Comparison of ENCODE assay signal across 17 cellular contexts in genomic region chr2:127052068-127052770, GRCh38. TPM values are rescaled to one million over a fixed set of nuclear protein-coding genes. Genes with fewer than 3 reads are reported as not detected.
A peak's percentile ranks its signal among the peaks of the same experiment; 100 is the strongest.
DNase-seq lines count a peak whose midpoint lies in the region; ATAC-seq and TF ChIP-seq lines count a peak whose summit lies in the region.
"Had no signal": no experiment of that assay in that cellular context is flagged by ENCODE, and none has a peak within 500 bp of the region (broad histone marks: within the 10 kb centered on the region; RNA-seq: fewer than 3 reads in every experiment).

No MANE protein-coding gene starts in this region.

- no peaks in the 10 kb centered on the region for H3K9me3 ChIP-seq in right atrium auricular region
- H3K9me3 ChIP-seq: body of pancreas had no signal

- H3K27ac ChIP-seq in right atrium auricular region (no peak overlapping the region), temporal lobe (ENCODE audit: low read depth, low read length) (peak overlapping the region; percentile 85)
- H3K27ac ChIP-seq: body of pancreas, parathyroid adenoma had no signal

- H3K27me3 ChIP-seq in right atrium auricular region = no peaks in the 10 kb centered on the region
- H3K27me3 ChIP-seq: body of pancreas had no signal

- no peak overlapping the region for H3K4me3 ChIP-seq in right atrium auricular region
- H3K4me3 ChIP-seq: body of pancreas, GM12878 had no signal

- H3K4me1 ChIP-seq in right atrium auricular region = peaks cover 0 to 17% of the 10 kb centered on the region in 2 donors
- H3K4me1 ChIP-seq: parathyroid adenoma had no signal

- H3K27ac Mint-ChIP-seq in activated T-helper 17 cell treated with anti-CD3 and anti-CD28 coated beads, Interleukin-2, amount 50 U/mL, for 72 hours = peak overlapping the region; percentile 17
- H3K27ac Mint-ChIP-seq: activated B cell treated with CpG ODN at 0.5 μM for 24 hours had no signal

- no peaks in the 10 kb centered on the region for H3K27me3 Mint-ChIP-seq in activated T-helper 17 cell treated with anti-CD3 and anti-CD28 coated beads, Interleukin-2, amount 50 U/mL, for 72 hours
- H3K27me3 Mint-ChIP-seq: activated B cell treated with CpG ODN at 0.5 μM for 24 hours had no signal

- intact Hi-C loops in Right ventricle myocardium inferior (cut with DNase I) = no loop called here

- no peak for TF ChIP-seq CTCF in right atrium auricular region (IDR thresholded peaks at IDR 0.05)

- H3K9me3 Mint-ChIP-seq in activated T-helper 17 cell treated with anti-CD3 and anti-CD28 coated beads, Interleukin-2, amount 50 U/mL, for 72 hours = no peaks in the 10 kb centered on the region
- H3K9me3 Mint-ChIP-seq: activated B cell treated with CpG ODN at 0.5 μM for 24 hours; activated T-helper 1 cell treated with anti-CD3 and anti-CD28 coated beads, Interleukin-12 subunit alpha, Interleukin-12 subunit beta, Interleukin-2, Interleukin-4 antibody, amounts not matched to agents 30 ng/mL and 10 ng/mL and 1 ng/mL, durations not matched to agents 14 hours and 24 hours and 36 hours had no signal

- no peak overlapping the region for H3K4me3 Mint-ChIP-seq in activated T-helper 17 cell treated with anti-CD3 and anti-CD28 coated beads, Interleukin-2, amount 50 U/mL, for 72 hours
- H3K4me3 Mint-ChIP-seq: activated B cell treated with CpG ODN at 0.5 μM for 24 hours; activated T-helper 1 cell treated with anti-CD3 and anti-CD28 coated beads, Interleukin-12 subunit alpha, Interleukin-12 subunit beta, Interleukin-2, Interleukin-4 antibody, amounts not matched to agents 30 ng/mL and 10 ng/mL and 1 ng/mL, durations not matched to agents 14 hours and 24 hours and 36 hours had no signal

- no peak for ATAC-seq in Right ventricle myocardium inferior
- no peak for ATAC-seq in activated T-helper 17 cell treated with anti-CD3 and anti-CD28 coated beads, Interleukin-2, amount 50 U/mL, for 72 hours (replicated peaks)
- ATAC-seq in GM19452 (IDR thresholded peaks at IDR 0.05; ENCODE audit: unreplicated experiment) = no peak
- ATAC-seq: body of pancreas, GM12878 had no signal

- H3K36me3 Mint-ChIP-seq in activated T-helper 17 cell treated with anti-CD3 and anti-CD28 coated beads, Interleukin-2, amount 50 U/mL, for 72 hours (ENCODE audit: low read depth) = peaks cover 34% of the 10 kb centered on the region

- H3K4me1 Mint-ChIP-seq in activated T-helper 17 cell treated with anti-CD3 and anti-CD28 coated beads, Interleukin-2, amount 50 U/mL, for 72 hours = peaks cover 4% of the 10 kb centered on the region

- no peaks in the 10 kb centered on the region for H3K36me3 ChIP-seq in right atrium auricular region

- DNase-seq in Right ventricle myocardium inferior (ENCODE audit: missing footprints) = peak; percentile 55
- no peak for DNase-seq in right atrium auricular region (ENCODE audit: low spot score)
- DNase-seq in midbrain (lab: John Stamatoyannopoulos, UW) = peak; percentile 54
- DNase-seq in stimulated activated CD4-positive, alpha-beta T cell treated with anti-CD3 and anti-CD28 coated beads, Interleukin-4, amount 100 ng/mL, for 1 hour = no peak
- no peak for DNase-seq in NCI-H345 treated with DMSO at 0.1 percent for 48 hours (lab: John Stamatoyannopoulos, UW; ENCODE audit: unreplicated experiment)
- DNase-seq: activated B cell treated with CpG ODN at 0.5 μM for 24 hours; DND-41; mesendoderm; NCI-H2081 treated with DMSO at 0.1 percent for 48 hours; stimulated activated CD4-positive, alpha-beta T cell treated with anti-CD3 and anti-CD28 coated beads, Interleukin-2, amount 100 ng/mL, for 24 hours had no signal

RNA-seq across cellular contexts. Expression of gene BIN1, which starts 54.7 kb away (rescaled TPM):
- total RNA-seq in Right ventricle myocardium inferior = 17.9 TPM
- total RNA-seq in right atrium auricular region = 10 to 100 TPM in 1 of 2 donors, 1 to 10 TPM in 1; 7.6 to 15.3 TPM
- 100 to 1,000 TPM in 1 of 2 donors, 10 to 100 TPM in 1; 84.0 to 110 TPM for total RNA-seq in activated T-helper 17 cell treated with anti-CD3 and anti-CD28 coated beads, Interleukin-2, amount 50 U/mL, for 72 hours
- total RNA-seq in temporal lobe = 42.8 TPM

Comparison
In these comparisons a context has a peak if more than half of its experiments do, and no peak if none do; other contexts are left out.
1. DNase-seq: peak in Right ventricle myocardium inferior (single experiment) and midbrain (single experiment); none in right atrium auricular region (single experiment), stimulated activated CD4-positive, alpha-beta T cell treated with anti-CD3 and anti-CD28 coated beads, Interleukin-4, amount 100 ng/mL, for 1 hour (single experiment) and NCI-H345 treated with DMSO at 0.1 percent for 48 hours (single experiment).